In the genomic region with DNA sequence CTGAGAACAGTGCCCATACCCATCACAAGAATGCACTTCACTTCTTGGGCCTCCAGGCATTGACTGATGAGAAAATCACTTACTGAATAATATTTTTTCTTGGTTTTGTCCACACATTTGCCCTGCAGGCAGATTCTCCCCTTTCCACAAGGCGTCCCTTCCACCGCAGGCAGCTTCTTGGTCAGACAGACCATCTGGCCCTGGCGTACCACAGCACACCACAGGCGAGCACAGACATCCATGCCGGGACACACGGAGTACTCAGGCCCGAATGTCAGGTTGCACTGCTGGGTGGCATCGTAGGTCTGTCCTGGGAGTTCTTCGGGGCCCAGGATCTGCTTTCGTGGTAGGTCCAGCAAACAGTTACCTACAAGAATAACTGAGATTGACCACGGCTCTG, we compare ENCODE assay signal across 36 cellular contexts. TPM values are rescaled to one million over a fixed set of nuclear protein-coding genes. Genes with fewer than 3 reads are reported as not detected.
"Had no signal": no experiment of that assay in that cellular context is flagged by ENCODE, and none has a peak within 500 bp of the region (broad histone marks: within the 10 kb centered on the region; RNA-seq: fewer than 3 reads in every experiment).

No MANE protein-coding gene starts in this region.

- ATAC-seq: activated CD4-positive, CD25-positive, alpha-beta regulatory T cell treated with anti-CD3 and anti-CD28 coated beads, Interleukin-2, amount 50 U/mL, for 24 hours; left cardiac atrium; left ventricle myocardium superior; mucosa of descending colon; natural killer cell treated with Interleukin-12 subunit alpha and Interleukin-12 subunit beta and Interleukin-15 and Interleukin-18, amount 100 ng/mL, for 72 hours; stimulated activated naive B cell treated with anti-CD40 and anti-IgM and Interleukin-4, amounts not matched to agents 10 μg/mL and 1 μg/mL and 100 μg/mL, for 72 hours had no signal

- H3K4me3 ChIP-seq: adrenal gland, ascending aorta, cardiac muscle cell, mucosa of descending colon, ovary, prostate gland, sigmoid colon, stomach, thyroid gland, upper lobe of left lung, vagina had no signal

- H3K9me3 ChIP-seq: adrenal gland, ascending aorta, mucosa of descending colon, neutrophil, ovary, prostate gland, sigmoid colon, stomach, thyroid gland, upper lobe of left lung, vagina had no signal

- H3K27ac ChIP-seq: adrenal gland, ascending aorta, cardiac muscle cell, neutrophil, ovary, prostate gland, sigmoid colon, stomach, thyroid gland, upper lobe of left lung, vagina had no signal

- H3K4me1 Mint-ChIP-seq: activated CD4-positive, alpha-beta T cell treated with anti-CD3 and anti-CD28 coated beads, Interleukin-2, amount 10 ng/mL, durations not matched to agents 24 days and 14 days; activated naive CD8-positive, alpha-beta T cell treated with anti-CD3 and anti-CD28 coated beads for 36 hours; stimulated activated naive B cell treated with anti-CD40 and anti-IgM and Interleukin-4, amounts not matched to agents 10 μg/mL and 1 μg/mL and 100 μg/mL, for 72 hours had no signal

- H3K27me3 ChIP-seq: adrenal gland, ascending aorta, cardiac muscle cell, ovary, sigmoid colon, stomach, thyroid gland, upper lobe of left lung, vagina had no signal

- H3K27ac Mint-ChIP-seq: activated CD4-positive, alpha-beta memory T cell treated with anti-CD3 and anti-CD28 coated beads for 36 hours; activated CD4-positive, alpha-beta T cell treated with anti-CD3 and anti-CD28 coated beads, Interleukin-2, amount 10 ng/mL, durations not matched to agents 24 days and 14 days; activated naive CD4-positive, alpha-beta T cell treated with anti-CD3 and anti-CD28 coated beads for 36 hours; activated naive CD8-positive, alpha-beta T cell treated with anti-CD3 and anti-CD28 coated beads for 36 hours; activated T-helper 1 cell treated with anti-CD3 and anti-CD28 coated beads, Interleukin-12 subunit alpha, Interleukin-12 subunit beta, Interleukin-2, Interleukin-4 antibody, amounts not matched to agents 30 ng/mL and 10 ng/mL and 1 ng/mL, durations not matched to agents 14 hours and 24 hours and 36 hours; natural killer cell treated with Interleukin-12 subunit alpha and Interleukin-12 subunit beta and Interleukin-15 and Interleukin-18, amount 100 ng/mL, for 72 hours; stimulated activated naive B cell treated with anti-CD40 and anti-IgM and Interleukin-4, amounts not matched to agents 10 μg/mL and 1 μg/mL and 100 μg/mL, for 72 hours; T-helper 1 cell treated with Interleukin-12 subunit alpha and Interleukin-12 subunit beta and Interleukin-4 antibody, amounts not matched to agents 30 μg/mL and 1 μg/mL, for 36 hours had no signal

- H3K36me3 Mint-ChIP-seq: activated CD4-positive, alpha-beta memory T cell treated with anti-CD3 and anti-CD28 coated beads for 36 hours; activated naive CD8-positive, alpha-beta T cell treated with anti-CD3 and anti-CD28 coated beads for 36 hours; natural killer cell treated with Interleukin-12 subunit alpha and Interleukin-12 subunit beta and Interleukin-15 and Interleukin-18, amount 100 ng/mL, for 72 hours; stimulated activated naive B cell treated with anti-CD40 and anti-IgM and Interleukin-4, amounts not matched to agents 10 μg/mL and 1 μg/mL and 100 μg/mL, for 72 hours had no signal

- DNase-seq: activated CD4-positive, alpha-beta memory T cell treated with anti-CD3 and anti-CD28 coated beads for 36 hours; activated CD4-positive, alpha-beta T cell treated with anti-CD3 and anti-CD28 coated beads, Interleukin-2, amount 10 ng/mL, durations not matched to agents 24 days and 14 days; activated CD8-positive, alpha-beta memory T cell treated with anti-CD3 and anti-CD28 coated beads, Interleukin-2, amount 50 U/mL, for 4 hours; activated effector memory CD4-positive, alpha-beta T cell treated with anti-CD3 and anti-CD28 coated beads, Interleukin-2, amount 50 U/mL, for 16 hours; activated naive CD4-positive, alpha-beta T cell treated with anti-CD3 and anti-CD28 coated beads for 36 hours; activated naive CD8-positive, alpha-beta T cell treated with anti-CD3 and anti-CD28 coated beads for 36 hours; activated T-cell treated with anti-CD3 and anti-CD28 coated beads, Interleukin-2, amount 50 U/mL, for 1 hour; adrenal gland; foreskin fibroblast; islet precursor cell; left cardiac atrium; left ventricle myocardium superior; ovary; retina; sigmoid colon; small intestine; stimulated activated CD4-positive, alpha-beta T cell treated with anti-CD3 and anti-CD28 coated beads, Interleukin-15, amount 100 ng/mL, for 24 hours; stimulated activated CD4-positive, alpha-beta T cell treated with anti-CD3 and anti-CD28 coated beads, Interleukin-2, amount 100 ng/mL, for 24 hours; stimulated activated naive B cell treated with anti-CD40 and anti-IgM and Interleukin-4, amounts not matched to agents 10 μg/mL and 1 μg/mL and 100 μg/mL, for 72 hours; stomach; T-helper 9 cell; thyroid gland had no signal

- H3K4me3 Mint-ChIP-seq: activated CD4-positive, alpha-beta memory T cell treated with anti-CD3 and anti-CD28 coated beads for 36 hours; activated CD4-positive, alpha-beta T cell treated with anti-CD3 and anti-CD28 coated beads, Interleukin-2, amount 10 ng/mL, durations not matched to agents 24 days and 14 days; activated naive CD4-positive, alpha-beta T cell treated with anti-CD3 and anti-CD28 coated beads for 36 hours; activated naive CD8-positive, alpha-beta T cell treated with anti-CD3 and anti-CD28 coated beads for 36 hours; activated T-helper 1 cell treated with anti-CD3 and anti-CD28 coated beads, Interleukin-12 subunit alpha, Interleukin-12 subunit beta, Interleukin-2, Interleukin-4 antibody, amounts not matched to agents 30 ng/mL and 10 ng/mL and 1 ng/mL, durations not matched to agents 14 hours and 24 hours and 36 hours; brain; natural killer cell treated with Interleukin-12 subunit alpha and Interleukin-12 subunit beta and Interleukin-15 and Interleukin-18, amount 100 ng/mL, for 72 hours; stimulated activated naive B cell treated with anti-CD40 and anti-IgM and Interleukin-4, amounts not matched to agents 10 μg/mL and 1 μg/mL and 100 μg/mL, for 72 hours; T-helper 1 cell treated with Interleukin-12 subunit alpha and Interleukin-12 subunit beta and Interleukin-4 antibody, amounts not matched to agents 30 μg/mL and 1 μg/mL, for 36 hours had no signal

- H3K9me3 Mint-ChIP-seq: activated CD4-positive, alpha-beta memory T cell treated with anti-CD3 and anti-CD28 coated beads for 36 hours; activated CD4-positive, alpha-beta T cell treated with anti-CD3 and anti-CD28 coated beads, Interleukin-2, amount 10 ng/mL, durations not matched to agents 24 days and 14 days; activated naive CD4-positive, alpha-beta T cell treated with anti-CD3 and anti-CD28 coated beads for 36 hours; activated naive CD8-positive, alpha-beta T cell treated with anti-CD3 and anti-CD28 coated beads for 36 hours; activated T-helper 1 cell treated with anti-CD3 and anti-CD28 coated beads, Interleukin-12 subunit alpha, Interleukin-12 subunit beta, Interleukin-2, Interleukin-4 antibody, amounts not matched to agents 30 ng/mL and 10 ng/mL and 1 ng/mL, durations not matched to agents 14 hours and 24 hours and 36 hours; brain; natural killer cell treated with Interleukin-12 subunit alpha and Interleukin-12 subunit beta and Interleukin-15 and Interleukin-18, amount 100 ng/mL, for 72 hours; T-helper 1 cell treated with Interleukin-12 subunit alpha and Interleukin-12 subunit beta and Interleukin-4 antibody, amounts not matched to agents 30 μg/mL and 1 μg/mL, for 36 hours had no signal

- H3K4me1 ChIP-seq: adrenal gland, ascending aorta, upper lobe of left lung had no signal

- H3K27me3 Mint-ChIP-seq: activated CD4-positive, alpha-beta memory T cell treated with anti-CD3 and anti-CD28 coated beads for 36 hours; activated CD4-positive, alpha-beta T cell treated with anti-CD3 and anti-CD28 coated beads, Interleukin-2, amount 10 ng/mL, durations not matched to agents 24 days and 14 days; brain; stimulated activated naive B cell treated with anti-CD40 and anti-IgM and Interleukin-4, amounts not matched to agents 10 μg/mL and 1 μg/mL and 100 μg/mL, for 72 hours had no signal

- H3K36me3 ChIP-seq: ascending aorta, cardiac muscle cell, neutrophil, ovary, prostate gland, upper lobe of left lung had no signal

RNA-seq across cellular contexts. Expression of a gene that starts 32.5 kb away (rescaled TPM):
- total RNA-seq: activated CD4-positive, alpha-beta memory T cell treated with anti-CD3 and anti-CD28 coated beads for 36 hours; activated CD4-positive, alpha-beta T cell treated with anti-CD3 and anti-CD28 coated beads, Interleukin-2, amount 10 ng/mL, durations not matched to agents 24 days and 14 days; activated CD8-positive, alpha-beta memory T cell treated with anti-CD3 and anti-CD28 coated beads for 36 hours; activated naive CD4-positive, alpha-beta T cell treated with anti-CD3 and anti-CD28 coated beads for 36 hours; activated naive CD8-positive, alpha-beta T cell treated with anti-CD3 and anti-CD28 coated beads for 36 hours; activated T-helper 1 cell treated with anti-CD3 and anti-CD28 coated beads, Interleukin-12 subunit alpha, Interleukin-12 subunit beta, Interleukin-2, Interleukin-4 antibody, amounts not matched to agents 30 ng/mL and 10 ng/mL and 1 ng/mL, durations not matched to agents 14 hours and 24 hours and 36 hours; endothelial cell of umbilical vein; natural killer cell treated with Interleukin-12 subunit alpha and Interleukin-12 subunit beta and Interleukin-15 and Interleukin-18, amount 100 ng/mL, for 72 hours had no signal
- polyA plus RNA-seq: cardiac muscle cell, endothelial cell of umbilical vein had no signal
